8 cellular contexts compared by ENCODE assay signal in genomic region chr1:12229835-12230548, GRCh38. TPM values are rescaled to one million over a fixed set of nuclear protein-coding genes. Genes with fewer than 3 reads are reported as not detected.
DNase-seq lines count a peak whose midpoint lies in the region; ATAC-seq and TF ChIP-seq lines count a peak whose summit lies in the region.

A gene with protein sequence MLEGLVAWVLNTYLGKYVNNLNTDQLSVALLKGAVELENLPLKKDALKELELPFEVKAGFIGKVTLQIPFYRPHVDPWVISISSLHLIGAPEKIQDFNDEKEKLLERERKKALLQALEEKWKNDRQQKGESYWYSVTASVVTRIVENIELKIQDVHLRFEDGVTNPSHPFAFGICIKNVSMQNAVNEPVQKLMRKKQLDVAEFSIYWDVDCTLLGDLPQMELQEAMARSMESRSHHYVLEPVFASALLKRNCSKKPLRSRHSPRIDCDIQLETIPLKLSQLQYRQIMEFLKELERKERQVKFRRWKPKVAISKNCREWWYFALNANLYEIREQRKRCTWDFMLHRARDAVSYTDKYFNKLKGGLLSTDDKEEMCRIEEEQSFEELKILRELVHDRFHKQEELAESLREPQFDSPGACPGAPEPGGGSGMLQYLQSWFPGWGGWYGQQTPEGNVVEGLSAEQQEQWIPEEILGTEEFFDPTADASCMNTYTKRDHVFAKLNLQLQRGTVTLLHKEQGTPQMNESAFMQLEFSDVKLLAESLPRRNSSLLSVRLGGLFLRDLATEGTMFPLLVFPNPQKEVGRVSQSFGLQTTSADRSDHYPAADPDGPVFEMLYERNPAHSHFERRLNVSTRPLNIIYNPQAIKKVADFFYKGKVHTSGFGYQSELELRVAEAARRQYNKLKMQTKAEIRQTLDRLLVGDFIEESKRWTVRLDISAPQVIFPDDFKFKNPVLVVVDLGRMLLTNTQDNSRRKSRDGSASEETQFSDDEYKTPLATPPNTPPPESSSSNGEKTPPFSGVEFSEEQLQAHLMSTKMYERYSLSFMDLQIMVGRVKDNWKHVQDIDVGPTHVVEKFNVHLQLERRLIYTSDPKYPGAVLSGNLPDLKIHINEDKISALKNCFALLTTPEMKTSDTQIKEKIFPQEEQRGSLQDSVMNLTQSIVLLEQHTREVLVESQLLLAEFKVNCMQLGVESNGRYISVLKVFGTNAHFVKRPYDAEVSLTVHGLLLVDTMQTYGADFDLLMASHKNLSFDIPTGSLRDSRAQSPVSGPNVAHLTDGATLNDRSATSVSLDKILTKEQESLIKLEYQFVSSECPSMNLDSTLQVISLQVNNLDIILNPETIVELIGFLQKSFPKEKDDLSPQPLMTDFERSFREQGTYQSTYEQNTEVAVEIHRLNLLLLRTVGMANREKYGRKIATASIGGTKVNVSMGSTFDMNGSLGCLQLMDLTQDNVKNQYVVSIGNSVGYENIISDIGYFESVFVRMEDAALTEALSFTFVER (N-terminal part only) (plus strand): TSS chr1:12230030. CDS start chr1:12234267, 4,237 bp downstream.

- H3K4me3 ChIP-seq in CD4-positive, CD25-positive, alpha-beta regulatory T cell (ENCODE audit: low read depth, low read length): peak within 1 kb of the TSS; percentile 74
- H3K4me3 ChIP-seq in PC-3 (ENCODE audit: low read length): peak within 1 kb of the TSS; percentile 100
- H3K4me3 ChIP-seq in muscle layer of colon (ENCODE audit: low read depth in 1 of 2, low read length in 2 of 2): peak within 1 kb of the TSS; percentile 84 to 97

- H3K27me3 Mint-ChIP-seq in CD4-positive, CD25-positive, alpha-beta regulatory T cell: peaks cover 11% of the 10 kb centered on the region

- peak within 1 kb of the TSS; percentile 90 to 99 (median 94) for H3K4me3 Mint-ChIP-seq in CD4-positive, CD25-positive, alpha-beta regulatory T cell

- CTCF ChIA-PET in PC-3 (lab: Charles Lee): no interaction called here

- H3K9me3 Mint-ChIP-seq in CD4-positive, CD25-positive, alpha-beta regulatory T cell: peaks cover 0 to 2% (median 0%) of the 10 kb centered on the region in 7 donors

- H3K4me1 Mint-ChIP-seq in CD4-positive, CD25-positive, alpha-beta regulatory T cell: peaks cover 10 to 38% (median 30%) of the 10 kb centered on the region in 4 donors

- DNase-seq in CD4-positive, CD25-positive, alpha-beta regulatory T cell: peak; percentile 75 to 88 (median 84)
- peak; percentile 88 for DNase-seq in GM19240 (ENCODE audit: insufficient read length, low spot score)
- peak; percentile 82 for DNase-seq in PC-3
- peak; percentile 87 for DNase-seq in activated T-cell treated with anti-CD3 and anti-CD28 coated beads, Interleukin-2, amount 50 U/mL, for 1 hour
- DNase-seq in stimulated activated CD8-positive, alpha-beta memory T cell treated with anti-CD3 and anti-CD28 coated beads, Interleukin-7, amount 100 ng/mL, for 24 hours (ENCODE audit: low read depth): peak; percentile 69

- peaks cover 6% of the 10 kb centered on the region for H3K36me3 ChIP-seq in CD4-positive, CD25-positive, alpha-beta regulatory T cell (ENCODE audit: control insufficient read depth, insufficient read depth, low read length)
- peaks cover 5% of the 10 kb centered on the region; the same call in 1 of the 2 replicates for H3K36me3 ChIP-seq in PC-3 (ENCODE audit: low read depth, low read length)
- no peaks in the 10 kb centered on the region for H3K36me3 ChIP-seq in muscle layer of colon (ENCODE audit: insufficient read depth, low read length)

- no peaks in the 10 kb centered on the region for H3K9me3 ChIP-seq in CD4-positive, CD25-positive, alpha-beta regulatory T cell (ENCODE audit: control insufficient read depth in 2 of 2, low read length in 2 of 2)
- no peaks in the 10 kb centered on the region for H3K9me3 ChIP-seq in PC-3 (ENCODE audit: low read length)
- H3K9me3 ChIP-seq in muscle layer of colon (ENCODE audit: low read length): no peaks in the 10 kb centered on the region

- H3K4me1 ChIP-seq in CD4-positive, CD25-positive, alpha-beta regulatory T cell (ENCODE audit: control insufficient read depth, insufficient read depth, low read length, poor library complexity, severe bottlenecking): peaks cover 29% of the 10 kb centered on the region
- peaks cover 18% of the 10 kb centered on the region for H3K4me1 ChIP-seq in PC-3 (ENCODE audit: insufficient read depth, low read length)
- H3K4me1 ChIP-seq in muscle layer of colon (ENCODE audit: insufficient read depth, low read length): peaks cover 7% of the 10 kb centered on the region

- H3K27ac Mint-ChIP-seq in CD4-positive, CD25-positive, alpha-beta regulatory T cell: peak within 1 kb of the TSS; percentile 84 to 94 (median 86)

- H3F3A ChIP-seq in PC-3 (ENCODE audit: low read length, unreplicated experiment): peaks cover 5% of the 10 kb centered on the region

- peaks cover 46% of the 10 kb centered on the region for H3K79me2 ChIP-seq in PC-3 (ENCODE audit: low read length)

- intact Hi-C loops in PC-3 (cut with micrococcal nuclease): loop anchor here (1.0 kb wide), 1 partner anchor 46 kb away; no protein-coding TSS in a partner anchor

- H4K20me1 ChIP-seq in PC-3 (ENCODE audit: low read length): no peaks in the 10 kb centered on the region

- H3K9me2 ChIP-seq in PC-3 (replicated peaks; ENCODE audit: low read length): no peaks in the 10 kb centered on the region

- BruUV-seq in PC-3 (replicated peaks; lab: Mats Ljungman, UMichigan): no TSS peak

- peak; percentile 78 for TF ChIP-seq CTCF in PC-3 (conservative IDR thresholded peaks at IDR 0.05; ENCODE audit: low read depth, low read length)

- H3K4me2 ChIP-seq in PC-3 (ENCODE audit: low read length): peak within 1 kb of the TSS; percentile 98

- H3K27ac ChIP-seq in CD4-positive, CD25-positive, alpha-beta regulatory T cell (ENCODE audit: insufficient read depth, low read length, poor library complexity, severe bottlenecking): peak within 1 kb of the TSS; percentile 61
- peak within 1 kb of the TSS; percentile 15; the same call in 1 of the 2 replicates for H3K27ac ChIP-seq in PC-3 (ENCODE audit: low read length)
- peak within 1 kb of the TSS; percentile 29 for H3K27ac ChIP-seq in muscle layer of colon (ENCODE audit: low read depth, low read length)

- peaks cover 3% of the 10 kb centered on the region for H3K36me3 Mint-ChIP-seq in CD4-positive, CD25-positive, alpha-beta regulatory T cell

- H2AFZ ChIP-seq in PC-3 (ENCODE audit: low read length): peak within 1 kb of the TSS; percentile 83

- H3K27me3 ChIP-seq in CD4-positive, CD25-positive, alpha-beta regulatory T cell (ENCODE audit: control insufficient read depth, insufficient read depth, low read length): no peaks in the 10 kb centered on the region
- H3K27me3 ChIP-seq in PC-3 (ENCODE audit: low read length): no peaks in the 10 kb centered on the region
- no peaks in the 10 kb centered on the region for H3K27me3 ChIP-seq in muscle layer of colon (ENCODE audit: control insufficient read depth in 1 of 2, insufficient read depth in 2 of 2, low read length in 2 of 2)

- H3K9ac ChIP-seq in PC-3 (ENCODE audit: low read length): peak within 1 kb of the TSS; percentile 91
- peak within 1 kb of the TSS; percentile 90 for H3K9ac ChIP-seq in muscle layer of colon (ENCODE audit: low read length)

- peak; percentile 95 to 96 for ATAC-seq in CD4-positive, CD25-positive, alpha-beta regulatory T cell (ENCODE audit: low read depth in 2 of 2)
- ATAC-seq in HG03565 (IDR thresholded peaks at IDR 0.05; ENCODE audit: unreplicated experiment) (peak; percentile 78), PC-3 (peak; percentile 83), esophagus mucosa (peak; percentile 83)

- POLR2A ChIA-PET in PC-3 (lab: Charles Lee; ENCODE audit: unreplicated experiment): no interaction called here

RNA-seq across cellular contexts. Expression of the gene that starts here (rescaled TPM):
- 96.0 TPM for total RNA-seq in CD4-positive, CD25-positive, alpha-beta regulatory T cell
- polyA plus RNA-seq in CD4-positive, CD25-positive, alpha-beta regulatory T cell: 10 to 100 TPM in 2 of 4 donors, 1 to 10 TPM in 2; 8.1 to 11.6 (median 9.9) TPM
- 30.7 and 43.6 TPM in 2 replicates for total RNA-seq in PC-3 (2014; rRNA removed)
- 69.4 TPM for total RNA-seq in esophagus mucosa

Comparison
In these comparisons a context has a peak if more than half of its experiments do, and no peak if none do; other contexts are left out.
1. Peak in every context shown above with its lines: DNase-seq, ATAC-seq, H3K4me3 ChIP-seq and H3K27ac ChIP-seq.